1 cellular context compared by ENCODE assay signal in genomic region chr7:2621061-2621828, GRCh38.
TF ChIP-seq lines count a peak whose summit lies in the region.

No MANE protein-coding gene starts in this region.

TF ChIP-seq in H1, 55 proteins besides CTCF, POLR2A, EP300 and RAD21 (continued from another document):
- TF ChIP-seq MAX (IDR thresholded peaks at IDR 0.05) = peak; percentile 72
